Comparison of ENCODE assay signal across 8 cellular contexts in genomic region chr4:87038837-87039715, GRCh38.
DNase-seq lines count a peak whose midpoint lies in the region; ATAC-seq, FAIRE-seq and TF ChIP-seq lines count a peak whose summit lies in the region.

No MANE protein-coding gene starts in this region.

- H3T11ph ChIP-seq in H9 (ENCODE audit: low read length) = no peak overlapping the region

- H3K4me1 Mint-ChIP-seq in Calu3 (ENCODE audit: low read depth, unreplicated experiment) = peaks cover 8% of the 10 kb centered on the region
- H3K4me1 Mint-ChIP-seq in H9 = peaks cover 60 to 61% of the 10 kb centered on the region in 2 experiments

- no peaks in the 10 kb centered on the region for H3K27me3 ChIP-seq in H9 (ENCODE audit: insufficient read depth, low read length)
- no peaks in the 10 kb centered on the region for H3K27me3 ChIP-seq in H1 (replicated peaks in 1 of 4; ENCODE audit: control insufficient read depth in 3 of 4, extremely low read depth in 1 of 4, insufficient read depth in 3 of 4, low read length in 3 of 4)
- H3K27me3 ChIP-seq in mesendoderm (ENCODE audit: insufficient read depth, low read length, poor library complexity) = no peaks in the 10 kb centered on the region

- H2BK120ac ChIP-seq in H9 (ENCODE audit: low read depth, low read length, poor library complexity, severe bottlenecking) (no peak overlapping the region), H1 (replicated peaks; ENCODE audit: low read depth, low read length) (no peak overlapping the region), mesendoderm (ENCODE audit: low read depth, low read length) (no peak overlapping the region)

- H3K18ac ChIP-seq in H9 (ENCODE audit: insufficient read length, low read depth, low read length) (no peak overlapping the region), H1 (ENCODE audit: extremely low read depth, low read length) (no peak overlapping the region), mesendoderm (ENCODE audit: low read length) (peak overlapping the region; percentile 6)

- H3K4me1 ChIP-seq in H9 (ENCODE audit: insufficient read depth, low read length) (peaks cover 5% of the 10 kb centered on the region; the same call in 1 of the 2 replicates), H1 (replicated peaks in 1 of 4; ENCODE audit: control insufficient read depth in 3 of 4, insufficient read depth in 4 of 4, low read length in 3 of 4) (peaks cover 2 to 31% (median 16%) of the 10 kb centered on the region in 4 experiments), mesendoderm (ENCODE audit: control insufficient read depth, low read depth, low read length) (peaks cover 33% of the 10 kb centered on the region), urinary bladder (ENCODE audit: insufficient read depth) (peaks cover 3% of the 10 kb centered on the region)

- no peak for FAIRE-seq in H1 (lab: Jason Lieb, UNC)

- H3K56ac ChIP-seq in H9 (ENCODE audit: insufficient read length, low read depth, low read length) (no peak overlapping the region), H1 (replicated peaks; ENCODE audit: insufficient read length, low read depth, low read length) (no peak overlapping the region), mesendoderm (ENCODE audit: low read length) (peak overlapping the region; percentile 66)

- intact Hi-C loops in Calu3 (cut with micrococcal nuclease; ENCODE audit: unreplicated experiment) = no loop called here

- H4K5ac ChIP-seq in H9 (ENCODE audit: insufficient read length, low read depth, low read length) (no peak overlapping the region), H1 (ENCODE audit: insufficient read length, low read depth, low read length) (no peak overlapping the region), mesendoderm (ENCODE audit: low read length) (no peak overlapping the region)

- no peak overlapping the region for H3K4me3 Mint-ChIP-seq in Calu3 (ENCODE audit: low read depth, unreplicated experiment)
- no peak overlapping the region; a peak in 1 of 5 replicates for H3K4me3 Mint-ChIP-seq in H9

- no peak overlapping the region for H2AK5ac ChIP-seq in H9 (ENCODE audit: insufficient read length, low read length)
- no peak overlapping the region for H2AK5ac ChIP-seq in H1 (ENCODE audit: low read depth, low read length)
- no peak overlapping the region for H2AK5ac ChIP-seq in mesendoderm (ENCODE audit: low read length)

- H3K79me1 ChIP-seq in H9 (ENCODE audit: insufficient read depth, low read depth, low read length, poor library complexity, severe bottlenecking) (peaks cover 6% of the 10 kb centered on the region), H1 (ENCODE audit: low read depth, low read length) (0 out of 2 replicates have a peak, but pooled peaks cover 8% of the 10 kb centered on the region), mesendoderm (ENCODE audit: low read length) (peaks cover 5% of the 10 kb centered on the region)

- H2AFZ ChIP-seq in H9 (ENCODE audit: low read length) (no peak overlapping the region), H1 (ENCODE audit: low read length) (no peak overlapping the region)

- no peak for TF ChIP-seq POLR2A in H1 (IDR thresholded peaks at IDR 0.05; ENCODE audit: control extremely low read depth in 1 of 2, low read depth in 2 of 2, low read length in 2 of 2)

- H3K27ac ChIP-seq in H9 (ENCODE audit: insufficient read length, low read depth, low read length) (no peak overlapping the region), H1 (ENCODE audit: low read depth, low read length) (no peak overlapping the region), mesendoderm (ENCODE audit: low read depth, low read length) (peak overlapping the region; percentile 16), urinary bladder (ENCODE audit: low read depth) (peak overlapping the region; percentile 69)

- no peak overlapping the region for H3K4ac ChIP-seq in H9 (ENCODE audit: low read depth, low read length)
- H3K4ac ChIP-seq in H1 (replicated peaks; ENCODE audit: insufficient read length, low read depth, low read length) = no peak overlapping the region
- peak overlapping the region; percentile 43 for H3K4ac ChIP-seq in mesendoderm (ENCODE audit: low read depth, low read length)

- H4K91ac ChIP-seq in H9 (ENCODE audit: insufficient read length, low read depth, low read length) (no peak overlapping the region), H1 (replicated peaks; ENCODE audit: insufficient read length, low read length) (no peak overlapping the region)

- DNase-seq in Calu3 = peak; percentile 56
- DNase-seq in H9 = peak; percentile 61
- peak; percentile 12 for DNase-seq in NCI-H774 (lab: John Stamatoyannopoulos, UW)
- peak in 1 of 2 experiments; percentile 51 for DNase-seq in H1 (ENCODE audit: low read depth in 1 of 2, low spot score in 2 of 2)
- peak; percentile 92 for DNase-seq in mesendoderm
- no peak for DNase-seq in CD1c-positive myeloid dendritic cell (ENCODE audit: extremely low spot score)

- H3K23me2 ChIP-seq in H9 (ENCODE audit: insufficient read length, low read depth, low read length, poor library complexity, severe bottlenecking) (no peaks in the 10 kb centered on the region), H1 (ENCODE audit: low read depth, low read length) (0 out of 2 replicates have a peak, but pooled peaks cover 2% of the 10 kb centered on the region)

- H3K27me3 Mint-ChIP-seq in Calu3 (ENCODE audit: unreplicated experiment) = no peaks in the 10 kb centered on the region
- H3K27me3 Mint-ChIP-seq in H9 (ENCODE audit: low read depth) = no peaks in the 10 kb centered on the region

- ATAC-seq in GM18519 (IDR thresholded peaks at IDR 0.05; ENCODE audit: low FRiP score, unreplicated experiment) = no peak

- H3K36me3 Mint-ChIP-seq in Calu3 (ENCODE audit: insufficient read depth, unreplicated experiment) (no peaks in the 10 kb centered on the region), H9 (ENCODE audit: insufficient read depth in 1 of 3, low read depth in 3 of 3) (no peaks in the 10 kb centered on the region; a peak in 1 of 7 replicates)

- H3K79me2 ChIP-seq in H9 (ENCODE audit: insufficient read depth, low read length) (peaks cover 19% of the 10 kb centered on the region), H1 (ENCODE audit: control insufficient read depth in 1 of 2, insufficient read depth in 2 of 2, low read length in 2 of 2) (peaks cover 14 to 95% of the 10 kb centered on the region in 2 experiments), mesendoderm (ENCODE audit: control insufficient read depth, insufficient read depth, low read length) (peaks cover 70% of the 10 kb centered on the region)

- H2BK20ac ChIP-seq in H9 (ENCODE audit: low read depth, low read length, poor library complexity, severe bottlenecking) (no peak overlapping the region), H1 (ENCODE audit: low read length) (no peak overlapping the region)

- H2BK15ac ChIP-seq in H9 (ENCODE audit: low read depth, low read length) = no peak overlapping the region
- H2BK15ac ChIP-seq in H1 (ENCODE audit: low read length) = no peak overlapping the region
- H2BK15ac ChIP-seq in mesendoderm (replicated peaks; ENCODE audit: low read depth) = peak overlapping the region; percentile 9

- H2BK12ac ChIP-seq in H9 (ENCODE audit: insufficient read length, low read depth, low read length) (no peak overlapping the region), H1 (ENCODE audit: low read depth, low read length) (no peak overlapping the region)

- H3K4me3 ChIP-seq in H1 (ENCODE audit: extremely low read depth in 1 of 4, insufficient read depth in 2 of 4, low read depth in 3 of 4, low read length in 4 of 4) = no peak overlapping the region
- H3K4me3 ChIP-seq in mesendoderm (ENCODE audit: low read length) = no peak overlapping the region
- H3K4me3 ChIP-seq in urinary bladder (ENCODE audit: low read depth, low read length) = no peak overlapping the region

- H3K4me2 ChIP-seq in H9 (ENCODE audit: insufficient read depth, insufficient read length, low read length) = no peak overlapping the region
- peak overlapping the region in 1 of 2 experiments; percentile 15; a peak in 1 of 4 replicates for H3K4me2 ChIP-seq in H1 (ENCODE audit: insufficient read depth in 1 of 2, low read depth in 2 of 2, low read length in 2 of 2)
- no peak overlapping the region for H3K4me2 ChIP-seq in mesendoderm (ENCODE audit: low read length)

- CTCF ChIA-PET in Calu3 (lab: Charles Lee) (interaction anchor here (0.5 kb wide), 1 partner anchor 42 kb away, joined by 5 read pairs; no protein-coding TSS in a partner anchor), H1 (lab: Charles Lee; ENCODE audit: partially characterized antibody) (interaction anchor here (0.6 to 1.7 kb wide), 6 partner anchors 13 to 117 kb away, joined by 3 to 7 read pairs (median 4); no protein-coding TSS in a partner anchor)

- no TSS peak for BruUV-seq in Calu3 (replicated peaks; lab: Mats Ljungman, UMichigan)

- TF ChIP-seq RAD21 in H1 (IDR thresholded peaks at IDR 0.05 in 1 of 2, conservative IDR thresholded peaks at IDR 0.05 in 1 of 2; ENCODE audit: low read depth in 2 of 2, low read length in 2 of 2) = no peak

- H3K23ac ChIP-seq in H9 (ENCODE audit: insufficient read length, low read depth, low read length) (no peak overlapping the region), H1 (ENCODE audit: insufficient read length) (no peak overlapping the region), mesendoderm (ENCODE audit: low read length) (no peak overlapping the region)

- no peak for TF ChIP-seq EP300 in H1 (IDR thresholded peaks at IDR 0.05; ENCODE audit: borderline replicate concordance in 1 of 2, low read depth in 2 of 2, low read length in 2 of 2)

- H4K8ac ChIP-seq in H9 (replicated peaks; ENCODE audit: insufficient read length, low read depth, low read length) (no peak overlapping the region), H1 (ENCODE audit: extremely low read depth, insufficient read depth, low read length) (no peak overlapping the region), mesendoderm (ENCODE audit: low read depth, low read length) (no peak overlapping the region)

- H4K20me1 ChIP-seq in H9 (ENCODE audit: control insufficient read depth, insufficient read depth, insufficient read length) = peaks cover under 1% of the 10 kb centered on the region
- H4K20me1 ChIP-seq in H1 (replicated peaks in 1 of 2; ENCODE audit: control insufficient read depth in 1 of 2, insufficient read depth in 2 of 2, low read length in 2 of 2) = peaks cover 17 to 29% of the 10 kb centered on the region in 2 experiments

- H3K9me3 ChIP-seq in H9 (ENCODE audit: control insufficient read depth, low read depth, low read length) (no peaks in the 10 kb centered on the region), H1 (ENCODE audit: insufficient read depth in 2 of 2, low read depth in 1 of 2, low read length in 1 of 2) (no peaks in the 10 kb centered on the region)

- no peak overlapping the region for H3K9ac ChIP-seq in H9 (ENCODE audit: extremely low read depth, insufficient read length, low read length)
- no peak overlapping the region for H3K9ac ChIP-seq in H1 (replicated peaks in 1 of 4; ENCODE audit: extremely low read depth in 1 of 4, low read depth in 3 of 4, low read length in 3 of 4)
- H3K9ac ChIP-seq in mesendoderm (ENCODE audit: low read length) = no peak overlapping the region

- H2BK5ac ChIP-seq in H9 (ENCODE audit: insufficient read length, low read length) = no peak overlapping the region
- no peak overlapping the region for H2BK5ac ChIP-seq in H1 (ENCODE audit: low read depth, low read length)
- H2BK5ac ChIP-seq in mesendoderm (ENCODE audit: low read length) = peak overlapping the region; percentile 9

- H3K9me3 Mint-ChIP-seq in Calu3 (ENCODE audit: low read depth, unreplicated experiment) (no peaks in the 10 kb centered on the region), H9 (no peaks in the 10 kb centered on the region)

- TF ChIP-seq CTCF in Calu3 (IDR thresholded peaks at IDR 0.05; ENCODE audit: unreplicated experiment) (no peak), H9 (conservative IDR thresholded peaks at IDR 0.05) (no peak), H1 (IDR thresholded peaks at IDR 0.05; ENCODE audit: control extremely low read depth in 1 of 3, insufficient read depth in 1 of 3, low read depth in 1 of 3, low read length in 3 of 3) (no peak)

- H3K36me3 ChIP-seq in H1 (ENCODE audit: control insufficient read depth in 2 of 4, insufficient read depth in 4 of 4, low read length in 3 of 4) = no peaks in the 10 kb centered on the region
- no peaks in the 10 kb centered on the region for H3K36me3 ChIP-seq in mesendoderm (ENCODE audit: control insufficient read depth, insufficient read depth, low read length)
- H3K36me3 ChIP-seq in urinary bladder (ENCODE audit: insufficient read depth) = no peaks in the 10 kb centered on the region

- H3K14ac ChIP-seq in H9 (ENCODE audit: insufficient read depth, low read length) = no peak overlapping the region
- no peak overlapping the region for H3K14ac ChIP-seq in H1 (ENCODE audit: insufficient read length)

- POLR2A ChIA-PET in H1 (lab: Charles Lee; ENCODE audit: partially characterized antibody) = interaction anchor here (0.6 to 1.5 kb wide), 4 partner anchors 32 to 130 kb away, joined by 3 read pairs; no protein-coding TSS in a partner anchor

- H3K27ac Mint-ChIP-seq in Calu3 (ENCODE audit: unreplicated experiment) (no peak overlapping the region), H9 (peak overlapping the region; percentile 69 to 94 (median 90))

- WGBS in H9 (ENCODE audit: extremely low coverage, insufficient read length, low lambda C conversion rate) = no CpG with 5 or more reads among the region's 8 CpGs
- 56% methylated on average over 8 of the region's 8 CpGs; no CpG with 5 or more reads in 1 of the 2 experiments for WGBS in H1 (ENCODE audit: extremely low coverage in 1 of 2, insufficient coverage in 1 of 2, insufficient read length in 1 of 2, insufficient replicate concordance in 2 of 2, low coverage in 1 of 2, low lambda C conversion rate in 2 of 2, missing lambda C conversion rate in 1 of 2), 2 experiments
- WGBS in mesendoderm (ENCODE audit: extremely low coverage, insufficient coverage, low lambda C conversion rate) = no CpG with 5 or more reads among the region's 8 CpGs
- WGBS in urinary bladder = 27% methylated on average over 8 of the region's 8 CpGs

Comparison
In these comparisons a context has a peak if more than half of its experiments do, and no peak if none do; other contexts are left out.
1. H3K27ac ChIP-seq: peak in mesendoderm (single experiment) and urinary bladder (single experiment); none in H9 (single experiment) and H1 (single experiment).